In the genomic region with DNA sequence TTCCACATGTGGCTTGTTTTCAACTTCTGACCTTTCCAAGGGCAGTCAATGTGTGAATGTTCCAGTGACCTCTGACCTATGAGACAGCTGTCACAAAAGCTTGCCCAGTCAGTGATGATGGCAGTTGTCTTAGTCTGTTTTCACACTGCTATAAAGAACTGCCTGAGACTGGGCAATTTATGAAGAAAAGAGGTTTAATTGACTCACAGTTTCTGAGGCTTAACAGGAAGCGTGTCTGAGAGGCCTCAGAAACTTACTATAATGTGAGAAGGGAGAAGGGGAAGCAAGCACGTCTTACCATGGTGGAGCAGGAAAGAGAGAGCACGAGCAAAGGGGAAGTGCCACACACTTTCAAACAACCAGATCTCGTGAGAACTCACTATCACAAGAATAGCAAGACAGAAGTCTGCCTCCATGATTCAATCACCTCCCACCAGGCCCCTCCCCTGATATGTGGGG, we compare ENCODE assay signal across 12 cellular contexts.
A peak's percentile ranks its signal among the peaks of the same experiment; 100 is the strongest.
DNase-seq lines count a peak whose midpoint lies in the region; ATAC-seq and FAIRE-seq lines count a peak whose summit lies in the region.
"Had no signal": no experiment of that assay in that cellular context is flagged by ENCODE, and none has a peak within 500 bp of the region (broad histone marks: within the 10 kb centered on the region; RNA-seq: fewer than 3 reads in every experiment).

No MANE protein-coding gene starts in this region.

- 85 to 89% methylated on average over 4 of the region's 4 CpGs for WGBS in GM23248 (ENCODE audit: low coverage in 1 of 2, low lambda C conversion rate in 2 of 2, missing lambda C conversion rate in 2 of 2), 2 experiments

- no peaks in the 10 kb centered on the region for H3K36me3 ChIP-seq in GM23248 (ENCODE audit: low read depth)
- H3K36me3 ChIP-seq: ascending aorta, right lobe of liver had no signal

- no peaks in the 10 kb centered on the region for H4K20me1 ChIP-seq in GM23248 (ENCODE audit: insufficient read depth)

- no peak overlapping the region for H3K9ac ChIP-seq in GM23248

- H2AFZ ChIP-seq in GM23248: no peak overlapping the region

- ATAC-seq in GM18498 (IDR thresholded peaks at IDR 0.05; ENCODE audit: unreplicated experiment) (peak; percentile 66), GM21529 (IDR thresholded peaks at IDR 0.05; ENCODE audit: unreplicated experiment) (peak; percentile 80)
- ATAC-seq: left lobe of liver had no signal

- peak overlapping the region; percentile 74 for H3K27ac ChIP-seq in caudate nucleus (ENCODE audit: low read depth, low read length)
- no peak overlapping the region for H3K27ac ChIP-seq in GM23248
- H3K27ac ChIP-seq: ascending aorta, right lobe of liver had no signal

- no peaks in the 10 kb centered on the region for H3K9me2 ChIP-seq in GM23248 (ENCODE audit: insufficient read depth)

- no peak overlapping the region for H3K4me2 ChIP-seq in GM23248 (ENCODE audit: unreplicated experiment)

- no peak overlapping the region for H3K4me3 ChIP-seq in GM23248
- H3K4me3 ChIP-seq: ascending aorta, right lobe of liver had no signal

- peaks cover 87% of the 10 kb centered on the region for H3K27me3 ChIP-seq in GM23248 (replicated peaks; ENCODE audit: insufficient read depth)
- H3K27me3 ChIP-seq: ascending aorta, right lobe of liver had no signal

- no peaks in the 10 kb centered on the region for H3K9me3 ChIP-seq in GM23248 (ENCODE audit: low read depth)
- H3K9me3 ChIP-seq: ascending aorta, right lobe of liver had no signal

- peak; percentile 24 for DNase-seq in LHCN-M2 (ENCODE audit: low read depth)
- peak in 3 of 61 donors; percentile 11 to 40 (median 22) for DNase-seq in caudate nucleus (lab: John Stamatoyannopoulos, UW)
- DNase-seq in GM23248: no peak
- no peak for DNase-seq in NCI-H187 treated with DMSO at 0.1 percent for 48 hours (lab: John Stamatoyannopoulos, UW)
- DNase-seq in HTR-8/SVneo (ENCODE audit: insufficient read length, low spot score): no peak
- DNase-seq in NCI-H187 (lab: John Stamatoyannopoulos, UW): no peak
- DNase-seq: DMS 273 treated with DMSO at 0.1 percent for 48 hours, right lobe of liver had no signal

- H3K4me1 ChIP-seq in GM23248 (ENCODE audit: insufficient read depth): peaks cover 21% of the 10 kb centered on the region
- H3K4me1 ChIP-seq: ascending aorta, right lobe of liver had no signal

- no peaks in the 10 kb centered on the region for H3K79me2 ChIP-seq in GM23248 (ENCODE audit: insufficient read depth)

- in situ Hi-C loops in GM23248 (cut with MboI): no loop called here

- H3F3A ChIP-seq in GM23248 (ENCODE audit: insufficient read depth): peaks cover 13% of the 10 kb centered on the region; the same call in 1 of the 2 replicates

- FAIRE-seq in HTR-8/SVneo (lab: Jason Lieb, UNC): no peak
